In genomic region chr7:12570529-12571461, GRCh38 we compare ENCODE assay signal across 1 cellular context.
TF ChIP-seq lines count a peak whose summit lies in the region.

Gene SCIN (plus strand): TSS chr7:12570720. CDS start chr7:12570787, 67 bp downstream.

TF ChIP-seq in WTC11, 78 proteins besides CTCF, POLR2A, EP300 and RAD21 (continued from another document):
- no peak for TF ChIP-seq ZSCAN18 (CRISPR knock-in tag; IDR thresholded peaks at IDR 0.05)
- TF ChIP-seq ZNF219 (CRISPR knock-in tag; IDR thresholded peaks at IDR 0.05; ENCODE audit: borderline replicate concordance): 0 out of 2 replicates have a peak, but pooled peaks have one; percentile 35
- 0 out of 2 replicates have a peak, but pooled peaks have one; percentile 48 for TF ChIP-seq RELA (CRISPR knock-in tag; IDR thresholded peaks at IDR 0.05; ENCODE audit: borderline replicate concordance)
- TF ChIP-seq STAT6 (CRISPR knock-in tag; conservative IDR thresholded peaks at IDR 0.05; ENCODE audit: low read depth): 0 out of 2 replicates have a peak, but pooled peaks have one; percentile 63
- TF ChIP-seq FOXP4 (CRISPR knock-in tag; IDR thresholded peaks at IDR 0.05): 0 out of 2 replicates have a peak, but pooled peaks have one; percentile 47
- no peak for TF ChIP-seq ZNF232 (CRISPR knock-in tag; IDR thresholded peaks at IDR 0.05)
- no peak for TF ChIP-seq ATF1 (CRISPR knock-in tag; IDR thresholded peaks at IDR 0.05)
- TF ChIP-seq HMGXB4 (CRISPR knock-in tag; IDR thresholded peaks at IDR 0.05): peak; percentile 47; the same call in 1 of the 2 replicates
- TF ChIP-seq ZNF512 (CRISPR knock-in tag; IDR thresholded peaks at IDR 0.05; ENCODE audit: borderline replicate concordance): no peak
- TF ChIP-seq ESRRA (CRISPR knock-in tag; IDR thresholded peaks at IDR 0.05; ENCODE audit: borderline replicate concordance): 0 out of 2 replicates have a peak, but pooled peaks have one; percentile 52
- TF ChIP-seq E2F5 (CRISPR knock-in tag; IDR thresholded peaks at IDR 0.05): no peak
- TF ChIP-seq JUN (CRISPR knock-in tag; IDR thresholded peaks at IDR 0.05): peak; percentile 56; the same call in 1 of the 2 replicates
- peak; percentile 61; the same call in 1 of the 2 replicates for TF ChIP-seq TEAD1 (CRISPR knock-in tag; IDR thresholded peaks at IDR 0.05)
- 0 out of 2 replicates have a peak, but pooled peaks have one; percentile 32 for TF ChIP-seq SMAD3 (CRISPR knock-in tag; IDR thresholded peaks at IDR 0.05; ENCODE audit: borderline replicate concordance)
- TF ChIP-seq KAT7 (CRISPR knock-in tag; IDR thresholded peaks at IDR 0.05; ENCODE audit: borderline replicate concordance): 0 out of 2 replicates have a peak, but pooled peaks have one; percentile 77
